20 cellular contexts compared by ENCODE assay signal in the genomic region with DNA sequence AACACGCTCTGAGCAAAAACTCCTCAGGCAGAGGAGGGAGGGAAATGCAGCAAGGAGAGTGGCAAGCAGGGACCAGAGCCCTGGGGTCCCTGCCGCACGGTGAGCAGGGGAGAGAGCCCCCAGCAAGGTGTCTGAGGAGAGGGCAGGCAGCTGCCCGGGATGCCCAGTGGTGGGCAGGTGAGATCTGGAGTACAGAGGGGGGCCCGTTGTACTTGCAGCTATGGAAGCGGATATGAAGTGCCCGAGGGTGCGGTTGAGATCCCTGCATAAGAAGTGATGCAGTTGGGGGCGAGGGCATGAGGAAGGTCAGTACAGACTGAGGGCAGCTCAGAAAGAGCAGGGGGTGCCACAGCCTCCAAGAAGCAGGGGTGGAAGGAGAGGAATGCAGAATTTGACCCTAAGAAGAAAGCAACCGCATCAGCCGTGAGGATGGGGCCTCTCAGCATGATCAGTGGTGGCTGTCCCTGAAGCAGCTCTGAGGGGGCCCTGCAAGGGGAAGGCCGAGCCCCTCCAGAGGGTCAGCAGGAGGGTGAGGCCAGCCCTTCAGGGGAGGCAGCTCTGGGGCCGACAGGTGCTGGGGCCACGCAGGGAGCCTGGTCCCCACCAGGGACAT.
"Had no signal": no experiment of that assay in that cellular context is flagged by ENCODE, and none has a peak within 500 bp of the region (broad histone marks: within the 10 kb centered on the region; RNA-seq: fewer than 3 reads in every experiment).

No MANE protein-coding gene starts in this region.

- H3K27ac ChIP-seq: dorsolateral prefrontal cortex, gastrocnemius medialis, left ventricle myocardium inferior, thoracic aorta, upper lobe of right lung had no signal

- H3K4me3 Mint-ChIP-seq: activated CD8-positive, alpha-beta T cell treated with anti-CD3 and anti-CD28 coated beads, Interleukin-2, amount 10 ng/mL, durations not matched to agents 7 days and 5 days; activated naive CD8-positive, alpha-beta T cell treated with anti-CD3 and anti-CD28 coated beads, Interleukin-2, amount 50 U/mL, for 24 hours; brain; nephron had no signal

- H3K9me3 Mint-ChIP-seq: activated naive CD8-positive, alpha-beta T cell treated with anti-CD3 and anti-CD28 coated beads, Interleukin-2, amount 50 U/mL, for 24 hours; brain; nephron had no signal

- H3K9me3 ChIP-seq: gastrocnemius medialis, left ventricle myocardium inferior, thoracic aorta, upper lobe of right lung had no signal

- H3K27me3 ChIP-seq: dorsolateral prefrontal cortex, gastrocnemius medialis, upper lobe of right lung had no signal

- FAIRE-seq: colon, TTC549 had no signal

- ATAC-seq: activated CD8-positive, alpha-beta T cell treated with anti-CD3 and anti-CD28 coated beads, Interleukin-2, amount 10 ng/mL, durations not matched to agents 7 days and 5 days; activated naive CD8-positive, alpha-beta T cell treated with anti-CD3 and anti-CD28 coated beads, Interleukin-2, amount 50 U/mL, for 24 hours; gastrocnemius medialis; upper lobe of right lung had no signal

- H3K4me1 Mint-ChIP-seq: activated naive CD8-positive, alpha-beta T cell treated with anti-CD3 and anti-CD28 coated beads, Interleukin-2, amount 50 U/mL, for 24 hours; brain; nephron had no signal

- H3K4me3 ChIP-seq: dorsolateral prefrontal cortex, gastrocnemius medialis, left ventricle myocardium inferior, thoracic aorta, upper lobe of right lung had no signal

- H3K4me1 ChIP-seq: gastrocnemius medialis, left ventricle myocardium inferior, upper lobe of right lung had no signal

- H3K27me3 Mint-ChIP-seq: activated naive CD8-positive, alpha-beta T cell treated with anti-CD3 and anti-CD28 coated beads, Interleukin-2, amount 50 U/mL, for 24 hours had no signal

- DNase-seq: activated CD8-positive, alpha-beta T cell treated with anti-CD3 and anti-CD28 coated beads, Interleukin-2, amount 10 ng/mL, durations not matched to agents 7 days and 5 days; activated naive CD4-positive, alpha-beta T cell treated with Interleukin-2 at 50 U/mL for 16 hours; activated naive CD8-positive, alpha-beta T cell treated with anti-CD3 and anti-CD28 coated beads, Interleukin-2, amount 50 U/mL, for 24 hours; anterior cingulate cortex; caudate nucleus; gastrocnemius medialis; kidney glomerular epithelial cell; left ventricle myocardium inferior; mammary epithelial cell; midbrain; occipital lobe; stimulated activated CD4-positive, alpha-beta T cell treated with anti-CD3 and anti-CD28 coated beads, Interleukin-2, amount 100 ng/mL, for 24 hours; SW 1271; upper lobe of right lung had no signal

- H3K27ac Mint-ChIP-seq: activated CD8-positive, alpha-beta T cell treated with anti-CD3 and anti-CD28 coated beads, Interleukin-2, amount 10 ng/mL, durations not matched to agents 7 days and 5 days; activated naive CD8-positive, alpha-beta T cell treated with anti-CD3 and anti-CD28 coated beads, Interleukin-2, amount 50 U/mL, for 24 hours; brain; nephron had no signal
